9 cellular contexts compared by ENCODE assay signal in the genomic region with DNA sequence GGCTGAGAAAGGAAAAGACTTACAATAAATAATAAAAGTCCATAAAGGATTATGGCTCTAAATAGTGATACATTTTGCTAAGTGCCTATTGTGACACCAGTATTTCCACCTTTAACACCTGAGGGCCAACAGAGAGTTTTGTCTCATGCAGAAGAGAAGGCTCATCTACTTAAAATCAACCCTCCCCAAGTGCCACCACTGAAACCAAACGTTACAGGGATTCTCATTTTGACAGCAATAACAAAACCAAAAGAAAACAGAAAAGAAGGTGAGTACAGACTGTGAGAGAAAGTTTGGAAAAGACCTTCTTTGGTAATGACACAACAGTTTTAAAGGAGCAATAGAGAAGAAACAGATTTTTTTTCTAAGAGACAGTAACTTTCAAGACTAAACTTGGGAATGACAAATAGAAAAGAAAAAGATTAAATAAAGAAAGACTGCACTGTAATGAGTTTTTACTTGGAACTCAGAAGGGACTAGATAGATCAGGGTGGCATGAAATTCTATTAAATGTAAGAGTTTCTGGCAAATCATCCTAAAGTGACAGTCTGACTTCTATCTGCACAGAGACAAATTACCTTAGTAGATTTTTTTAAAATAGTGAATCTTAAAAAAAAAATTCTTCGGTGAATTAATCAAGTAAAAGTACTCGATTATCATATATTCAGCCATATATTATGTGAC.
A peak's percentile ranks its signal among the peaks of the same experiment; 100 is the strongest.
DNase-seq lines count a peak whose midpoint lies in the region; ATAC-seq and TF ChIP-seq lines count a peak whose summit lies in the region.
"Had no signal": no experiment of that assay in that cellular context is flagged by ENCODE, and none has a peak within 500 bp of the region (broad histone marks: within the 10 kb centered on the region; RNA-seq: fewer than 3 reads in every experiment).

No MANE protein-coding gene starts in this region.

- no peak overlapping the region for H3K4me3 ChIP-seq in tibial nerve
- H3K4me3 ChIP-seq: stomach had no signal

- no peak overlapping the region for H3K27ac ChIP-seq in tibial nerve
- H3K27ac ChIP-seq: stomach had no signal

- DNase-seq in memory B cell (ENCODE audit: low spot score in 2 of 2), result no peak
- DNase-seq in tibial nerve (ENCODE audit: low spot score in 2 of 2), result no peak
- no peak for DNase-seq in left lobe of liver (ENCODE audit: low spot score)
- no peak for DNase-seq in activated effector memory CD4-positive, alpha-beta T cell treated with Interleukin-2 at 50 U/mL for 16 hours
- DNase-seq: NCI-H187, stomach had no signal

- peaks cover 1% of the 10 kb centered on the region for H3K9me3 Mint-ChIP-seq in memory B cell

- no peak overlapping the region for H3K4me3 Mint-ChIP-seq in memory B cell

- no peak for TF ChIP-seq CTCF in tibial nerve (IDR thresholded peaks at IDR 0.05)

- H3K9me3 ChIP-seq in tibial nerve, result no peaks in the 10 kb centered on the region
- H3K9me3 ChIP-seq: stomach had no signal

- H3K27ac Mint-ChIP-seq in memory B cell, result peak overlapping the region; percentile 63

- no peak for TF ChIP-seq EP300 in tibial nerve (IDR thresholded peaks at IDR 0.05)

- ATAC-seq in GM18870 (IDR thresholded peaks at IDR 0.05; ENCODE audit: unreplicated experiment) (peak; percentile 87), GM21529 (IDR thresholded peaks at IDR 0.05; ENCODE audit: unreplicated experiment) (peak; percentile 71), HG03378 (IDR thresholded peaks at IDR 0.05; ENCODE audit: unreplicated experiment) (peak; percentile 90), memory B cell (ENCODE audit: low read depth) (no peak), left lobe of liver (no peak)

- H3K36me3 ChIP-seq in tibial nerve, result peaks cover 0 to 5% (median 0%) of the 10 kb centered on the region in 3 donors

- no peak for TF ChIP-seq POLR2A in tibial nerve (IDR thresholded peaks at IDR 0.05)

- peaks cover 10% of the 10 kb centered on the region for H3K4me1 Mint-ChIP-seq in memory B cell

- no peaks in the 10 kb centered on the region for H3K4me1 ChIP-seq in tibial nerve
- H3K4me1 ChIP-seq: stomach had no signal

- no peaks in the 10 kb centered on the region for H3K27me3 Mint-ChIP-seq in memory B cell

- H3K36me3 Mint-ChIP-seq in memory B cell, result peaks cover 36% of the 10 kb centered on the region

- H3K27me3 ChIP-seq in tibial nerve, result no peaks in the 10 kb centered on the region
- H3K27me3 ChIP-seq: stomach had no signal

- 83 to 85% methylated on average over 3 of the region's 3 CpGs for WGBS in tibial nerve, 2 donors

Comparison
In these comparisons a context has a peak if more than half of its experiments do, and no peak if none do; other contexts are left out.
1. ATAC-seq: peak in GM18870 (single experiment), GM21529 (single experiment) and HG03378 (single experiment); none in memory B cell (single experiment) and left lobe of liver (single experiment).